Comparison of ENCODE assay signal across 11 cellular contexts in genomic region chr5:88144219-88145040, GRCh38.
DNase-seq lines count a peak whose midpoint lies in the region; ATAC-seq and TF ChIP-seq lines count a peak whose summit lies in the region.
"Had no signal": no experiment of that assay in that cellular context is flagged by ENCODE, and none has a peak within 500 bp of the region (broad histone marks: within the 10 kb centered on the region; RNA-seq: fewer than 3 reads in every experiment).

No MANE protein-coding gene starts in this region.

- CTCF ChIA-PET in activated CD8-positive, alpha-beta T cell treated with anti-CD3 and anti-CD28 coated beads, Interleukin-2, amount 10 ng/mL, durations not matched to agents 7 days and 5 days (lab: Charles Lee), result no interaction called here

- H3K4me3 Mint-ChIP-seq in activated CD8-positive, alpha-beta T cell treated with anti-CD3 and anti-CD28 coated beads, Interleukin-2, amount 10 ng/mL, durations not matched to agents 7 days and 5 days, result no peak overlapping the region
- H3K4me3 Mint-ChIP-seq in natural killer cell treated with Interleukin-12 subunit alpha and Interleukin-12 subunit beta and Interleukin-15 and Interleukin-18, amount 100 ng/mL, for 72 hours, result no peak overlapping the region

- H3K4me1 ChIP-seq in esophagus squamous epithelium, result peaks cover 15 to 65% (median 31%) of the 10 kb centered on the region in 3 donors

- no peak overlapping the region for H3K27ac Mint-ChIP-seq in activated CD8-positive, alpha-beta T cell treated with anti-CD3 and anti-CD28 coated beads, Interleukin-2, amount 10 ng/mL, durations not matched to agents 7 days and 5 days
- H3K27ac Mint-ChIP-seq in natural killer cell treated with Interleukin-12 subunit alpha and Interleukin-12 subunit beta and Interleukin-15 and Interleukin-18, amount 100 ng/mL, for 72 hours, result no peak overlapping the region

- DNase-seq in C1 segment of cervical spinal cord (lab: John Stamatoyannopoulos, UW), result peak in 8 of 14 donors; percentile 22 to 68 (median 50)
- DNase-seq in M059J (ENCODE audit: low read depth), result peak; percentile 59
- no peak for DNase-seq in esophagus squamous epithelium (lab: John Stamatoyannopoulos, UW)
- DNase-seq in posterior cingulate gyrus, result peak in 8 of 10 donors; percentile 17 to 86 (median 54)
- DNase-seq in activated CD8-positive, alpha-beta T cell treated with anti-CD3 and anti-CD28 coated beads, Interleukin-2, amount 10 ng/mL, durations not matched to agents 7 days and 5 days, result no peak
- DNase-seq in natural killer cell treated with Interleukin-12 subunit alpha and Interleukin-12 subunit beta and Interleukin-15 and Interleukin-18, amount 100 ng/mL, for 72 hours (ENCODE audit: low spot score), result no peak
- DNase-seq: COR-L47; effector CD8-positive, alpha-beta T cell; NCI-H526 treated with DMSO at 0.1 percent for 48 hours had no signal

- TF ChIP-seq POLR2A in esophagus squamous epithelium (IDR thresholded peaks at IDR 0.05), result no peak

- H3K4me3 ChIP-seq in esophagus squamous epithelium, result peak overlapping the region in 3 of 4 donors; percentile 47 to 65 (median 52)

- WGBS in esophagus squamous epithelium, 2 donors, result 13 to 24% methylated on average over 18 to 25 of the region's 29 CpGs

- POLR2A ChIA-PET in activated CD8-positive, alpha-beta T cell treated with anti-CD3 and anti-CD28 coated beads, Interleukin-2, amount 10 ng/mL, durations not matched to agents 7 days and 5 days (lab: Charles Lee), result interaction anchor here (0.8 kb wide), 1 partner anchor 135 kb away, joined by 3 read pairs; no protein-coding TSS in a partner anchor

- H3K27me3 Mint-ChIP-seq in activated CD8-positive, alpha-beta T cell treated with anti-CD3 and anti-CD28 coated beads, Interleukin-2, amount 10 ng/mL, durations not matched to agents 7 days and 5 days (ENCODE audit: low read depth), result peaks cover 31% of the 10 kb centered on the region
- peaks cover 23 to 40% of the 10 kb centered on the region in 2 donors for H3K27me3 Mint-ChIP-seq in natural killer cell treated with Interleukin-12 subunit alpha and Interleukin-12 subunit beta and Interleukin-15 and Interleukin-18, amount 100 ng/mL, for 72 hours

- no peak for ATAC-seq in activated CD8-positive, alpha-beta T cell treated with anti-CD3 and anti-CD28 coated beads, Interleukin-2, amount 10 ng/mL, durations not matched to agents 7 days and 5 days
- no peak for ATAC-seq in natural killer cell treated with Interleukin-12 subunit alpha and Interleukin-12 subunit beta and Interleukin-15 and Interleukin-18, amount 100 ng/mL, for 72 hours
- ATAC-seq in GM21367 (IDR thresholded peaks at IDR 0.05; ENCODE audit: unreplicated experiment), result no peak
- no peak for ATAC-seq in HG03159 (IDR thresholded peaks at IDR 0.05; ENCODE audit: unreplicated experiment)

- peaks cover 4 to 82% (median 9%) of the 10 kb centered on the region in 4 donors for H3K27me3 ChIP-seq in esophagus squamous epithelium

- no peaks in the 10 kb centered on the region for H3K36me3 ChIP-seq in esophagus squamous epithelium

- peaks cover 23% of the 10 kb centered on the region for H3K4me1 Mint-ChIP-seq in activated CD8-positive, alpha-beta T cell treated with anti-CD3 and anti-CD28 coated beads, Interleukin-2, amount 10 ng/mL, durations not matched to agents 7 days and 5 days (ENCODE audit: low read depth)
- H3K4me1 Mint-ChIP-seq in natural killer cell treated with Interleukin-12 subunit alpha and Interleukin-12 subunit beta and Interleukin-15 and Interleukin-18, amount 100 ng/mL, for 72 hours (ENCODE audit: low read depth in 2 of 2), result peaks cover 13 to 15% of the 10 kb centered on the region in 2 donors

- H3K9me3 Mint-ChIP-seq in activated CD8-positive, alpha-beta T cell treated with anti-CD3 and anti-CD28 coated beads, Interleukin-2, amount 10 ng/mL, durations not matched to agents 7 days and 5 days (ENCODE audit: insufficient read depth), result no peaks in the 10 kb centered on the region
- H3K9me3 Mint-ChIP-seq in natural killer cell treated with Interleukin-12 subunit alpha and Interleukin-12 subunit beta and Interleukin-15 and Interleukin-18, amount 100 ng/mL, for 72 hours, result no peaks in the 10 kb centered on the region

- peaks cover 4% of the 10 kb centered on the region for H3K36me3 Mint-ChIP-seq in activated CD8-positive, alpha-beta T cell treated with anti-CD3 and anti-CD28 coated beads, Interleukin-2, amount 10 ng/mL, durations not matched to agents 7 days and 5 days (ENCODE audit: low read depth)
- H3K36me3 Mint-ChIP-seq in natural killer cell treated with Interleukin-12 subunit alpha and Interleukin-12 subunit beta and Interleukin-15 and Interleukin-18, amount 100 ng/mL, for 72 hours, result no peaks in the 10 kb centered on the region

- intact Hi-C loops in esophagus squamous epithelium (cut with DNase I), result loop anchor here (10.0 kb wide), 1 partner anchor 530 kb away; no protein-coding TSS in a partner anchor
- intact Hi-C loops in posterior cingulate gyrus (cut with DNase I), result loop anchor here (5.0 to 10.0 kb wide), 2 partner anchors 250 to 538 kb away; no protein-coding TSS in a partner anchor

- no peaks in the 10 kb centered on the region for H3K9me3 ChIP-seq in esophagus squamous epithelium

- TF ChIP-seq CTCF in esophagus squamous epithelium (IDR thresholded peaks at IDR 0.05), result no peak

- H3K27ac ChIP-seq in esophagus squamous epithelium, result no peak overlapping the region

Comparison
In these comparisons a context has a peak if more than half of its experiments do, and no peak if none do; other contexts are left out.
1. DNase-seq: peak in C1 segment of cervical spinal cord (8 of 14), M059J (single experiment) and posterior cingulate gyrus (8 of 10); none in esophagus squamous epithelium (single experiment), activated CD8-positive, alpha-beta T cell treated with anti-CD3 and anti-CD28 coated beads, Interleukin-2, amount 10 ng/mL, durations not matched to agents 7 days and 5 days (single experiment) and natural killer cell treated with Interleukin-12 subunit alpha and Interleukin-12 subunit beta and Interleukin-15 and Interleukin-18, amount 100 ng/mL, for 72 hours (single experiment).